ENCODE assay signal across 1 cellular context in the genomic region with DNA sequence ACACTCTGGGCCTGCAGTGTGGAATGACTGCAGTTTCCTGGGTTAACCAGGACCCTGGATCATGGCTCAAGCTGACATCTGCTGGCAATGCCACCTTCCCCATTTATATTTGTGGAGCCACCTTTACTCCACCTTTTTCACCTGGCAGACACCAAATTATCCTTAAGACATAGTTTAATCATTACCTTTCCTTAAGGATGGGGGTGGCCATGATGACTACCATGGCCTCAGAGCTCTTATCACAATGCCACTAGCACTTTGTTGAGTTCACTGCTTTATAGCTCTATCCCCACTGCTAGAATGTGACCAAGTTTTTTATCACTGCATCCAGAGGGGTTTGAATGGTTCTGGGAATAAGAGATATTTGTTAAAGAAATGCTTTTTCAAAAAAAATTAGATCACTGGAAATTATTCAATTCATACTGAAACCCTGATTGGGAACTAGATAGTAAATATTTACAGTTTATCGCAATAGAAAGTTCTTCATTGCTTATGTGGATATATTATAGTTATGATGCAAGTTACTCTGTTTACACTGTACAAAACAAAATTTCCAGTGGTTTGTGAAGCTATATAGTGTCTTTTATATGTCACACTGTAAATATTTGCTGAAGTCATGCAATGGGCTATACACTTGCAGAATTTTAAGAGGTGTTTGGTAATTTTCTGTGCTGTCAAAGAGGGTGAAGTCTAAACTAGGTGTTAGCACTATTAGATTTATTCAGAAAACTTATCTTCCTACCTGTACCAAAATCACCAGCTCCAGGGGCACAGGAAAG.
A peak's percentile ranks its signal among the peaks of the same experiment; 100 is the strongest.
TF ChIP-seq lines count a peak whose summit lies in the region.

No MANE protein-coding gene starts in this region.

TF ChIP-seq in WTC11, 78 proteins besides CTCF, POLR2A, EP300 and RAD21 (continued from another document):
- TF ChIP-seq, protein P1, sequence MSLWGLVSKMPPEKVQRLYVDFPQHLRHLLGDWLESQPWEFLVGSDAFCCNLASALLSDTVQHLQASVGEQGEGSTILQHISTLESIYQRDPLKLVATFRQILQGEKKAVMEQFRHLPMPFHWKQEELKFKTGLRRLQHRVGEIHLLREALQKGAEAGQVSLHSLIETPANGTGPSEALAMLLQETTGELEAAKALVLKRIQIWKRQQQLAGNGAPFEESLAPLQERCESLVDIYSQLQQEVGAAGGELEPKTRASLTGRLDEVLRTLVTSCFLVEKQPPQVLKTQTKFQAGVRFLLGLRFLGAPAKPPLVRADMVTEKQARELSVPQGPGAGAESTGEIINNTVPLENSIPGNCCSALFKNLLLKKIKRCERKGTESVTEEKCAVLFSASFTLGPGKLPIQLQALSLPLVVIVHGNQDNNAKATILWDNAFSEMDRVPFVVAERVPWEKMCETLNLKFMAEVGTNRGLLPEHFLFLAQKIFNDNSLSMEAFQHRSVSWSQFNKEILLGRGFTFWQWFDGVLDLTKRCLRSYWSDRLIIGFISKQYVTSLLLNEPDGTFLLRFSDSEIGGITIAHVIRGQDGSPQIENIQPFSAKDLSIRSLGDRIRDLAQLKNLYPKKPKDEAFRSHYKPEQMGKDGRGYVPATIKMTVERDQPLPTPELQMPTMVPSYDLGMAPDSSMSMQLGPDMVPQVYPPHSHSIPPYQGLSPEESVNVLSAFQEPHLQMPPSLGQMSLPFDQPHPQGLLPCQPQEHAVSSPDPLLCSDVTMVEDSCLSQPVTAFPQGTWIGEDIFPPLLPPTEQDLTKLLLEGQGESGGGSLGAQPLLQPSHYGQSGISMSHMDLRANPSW (CRISPR knock-in tag; conservative IDR thresholded peaks at IDR 0.05; ENCODE audit: low read depth), result no peak
- TF ChIP-seq TEAD4 (CRISPR knock-in tag; IDR thresholded peaks at IDR 0.05) (no peak), NR3C1 (CRISPR knock-in tag; conservative IDR thresholded peaks at IDR 0.05; ENCODE audit: low read depth) (no peak), GABPB1 (CRISPR knock-in tag; IDR thresholded peaks at IDR 0.05) (peak; percentile 56; the same call in 1 of the 2 replicates)
